In the genomic region with DNA sequence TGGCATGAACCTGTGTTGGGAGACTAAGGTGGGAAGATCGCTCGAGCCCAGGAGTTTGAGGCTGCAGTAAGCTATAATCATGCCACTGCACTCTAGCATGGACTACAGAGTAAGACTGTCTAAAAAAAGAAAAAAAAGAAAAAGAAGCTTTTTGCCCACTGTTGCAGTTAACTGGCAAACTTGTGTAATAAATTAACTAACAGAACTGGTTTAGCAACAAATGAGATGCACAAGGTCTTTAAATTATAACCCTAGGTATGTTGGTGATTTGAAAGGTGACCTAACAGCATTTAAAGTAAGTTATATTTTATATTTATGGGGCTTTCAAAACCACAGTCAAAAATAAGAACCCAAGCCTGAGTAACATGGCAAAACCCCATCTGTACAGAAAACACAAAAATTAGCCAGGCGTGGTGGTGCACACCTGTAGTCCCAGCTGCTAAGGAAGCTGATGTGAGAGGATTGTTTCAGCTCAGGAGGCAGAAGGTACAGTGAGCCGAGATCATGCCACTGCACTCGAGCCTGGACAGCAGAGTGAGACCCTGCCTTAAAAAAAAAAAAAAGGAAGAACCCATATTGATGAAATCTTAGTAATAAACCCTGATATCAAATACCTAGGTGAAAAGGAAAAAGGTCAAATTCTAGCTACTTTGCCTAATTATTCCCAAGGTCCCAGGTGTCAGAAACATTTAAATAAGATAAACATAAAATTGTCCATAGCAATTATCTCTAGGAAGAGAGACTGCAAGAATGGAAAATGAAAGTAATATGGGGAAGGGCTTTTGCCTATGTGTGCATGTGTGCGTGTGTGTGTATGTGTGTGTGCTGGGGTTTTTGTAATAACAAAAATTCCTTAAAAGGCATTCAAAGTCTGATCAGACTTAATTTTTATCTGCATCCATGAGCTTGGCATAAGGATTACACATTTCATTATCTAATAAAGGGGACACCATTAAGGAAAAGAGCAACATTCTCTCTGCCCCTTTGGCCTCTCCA, we compare ENCODE assay signal across 9 cellular contexts. TPM values are rescaled to one million over a fixed set of nuclear protein-coding genes. Genes with fewer than 3 reads are reported as not detected.
DNase-seq lines count a peak whose midpoint lies in the region; ATAC-seq and TF ChIP-seq lines count a peak whose summit lies in the region.
"Had no signal": no experiment of that assay in that cellular context is flagged by ENCODE, and none has a peak within 500 bp of the region (broad histone marks: within the 10 kb centered on the region; RNA-seq: fewer than 3 reads in every experiment).

No MANE protein-coding gene starts in this region.

- H3K79me2 ChIP-seq in OCI-LY3 (ENCODE audit: low read length), result no peaks in the 10 kb centered on the region

- H3K27me3 ChIP-seq in OCI-LY3 (ENCODE audit: low read depth, low read length) (no peaks in the 10 kb centered on the region), thyroid gland (no peaks in the 10 kb centered on the region)

- peak overlapping the region; percentile 83 for H3K27ac Mint-ChIP-seq in activated T-cell treated with anti-CD3 and anti-CD28 coated beads, Interleukin-2, amount 50 U/mL, for 72 hours
- H3K27ac Mint-ChIP-seq: progenitor cell of endocrine pancreas had no signal

- H3K9ac ChIP-seq in OCI-LY3 (ENCODE audit: low read length), result no peak overlapping the region

- H3K36me3 ChIP-seq in OCI-LY3 (replicated peaks; ENCODE audit: low read depth, low read length) (no peaks in the 10 kb centered on the region), thyroid gland (no peaks in the 10 kb centered on the region)

- no peak overlapping the region for H3K27ac ChIP-seq in OCI-LY3 (ENCODE audit: low read length)
- peak overlapping the region; percentile 82 to 88 (median 84) for H3K27ac ChIP-seq in thyroid gland

- H3K4me3 Mint-ChIP-seq in activated T-cell treated with anti-CD3 and anti-CD28 coated beads, Interleukin-2, amount 50 U/mL, for 72 hours, result peak overlapping the region; percentile 7 to 79

- TF ChIP-seq CTCF in OCI-LY3 (IDR thresholded peaks at IDR 0.05; ENCODE audit: low read depth, low read length) (no peak), thyroid gland (IDR thresholded peaks at IDR 0.05) (no peak)

- H3K4me3 ChIP-seq in OCI-LY3 (ENCODE audit: low read length), result 0 out of 2 replicates have a peak overlapping the region, but pooled peaks have one; percentile 8
- H3K4me3 ChIP-seq in thyroid gland (replicated peaks in 1 of 3), result no peak overlapping the region

- WGBS in thyroid gland, 2 donors, result 79 to 85% methylated on average over 6 of the region's 6 CpGs

- H3K27me3 Mint-ChIP-seq in activated T-cell treated with anti-CD3 and anti-CD28 coated beads, Interleukin-2, amount 50 U/mL, for 72 hours (ENCODE audit: low read depth), result no peaks in the 10 kb centered on the region
- H3K27me3 Mint-ChIP-seq: progenitor cell of endocrine pancreas had no signal

- no peak for TF ChIP-seq POLR2A in thyroid gland (IDR thresholded peaks at IDR 0.05)

- peaks cover 62% of the 10 kb centered on the region for H3K4me1 Mint-ChIP-seq in activated T-cell treated with anti-CD3 and anti-CD28 coated beads, Interleukin-2, amount 50 U/mL, for 72 hours (ENCODE audit: low read depth)

- H4K20me1 ChIP-seq in OCI-LY3 (ENCODE audit: insufficient read depth, low read length), result no peaks in the 10 kb centered on the region

- no peak for ATAC-seq in activated T-cell treated with anti-CD3 and anti-CD28 coated beads, Interleukin-2, amount 50 U/mL, for 72 hours (replicated peaks in 1 of 2)
- ATAC-seq in HG02973 (IDR thresholded peaks at IDR 0.05; ENCODE audit: unreplicated experiment), result no peak

- intact Hi-C loops in thyroid gland (cut with DNase I), result no loop called here

- H3K9me3 Mint-ChIP-seq in activated T-cell treated with anti-CD3 and anti-CD28 coated beads, Interleukin-2, amount 50 U/mL, for 72 hours, result no peaks in the 10 kb centered on the region

- H3K9me3 ChIP-seq in OCI-LY3 (ENCODE audit: insufficient read depth, low read length), result no peaks in the 10 kb centered on the region
- no peaks in the 10 kb centered on the region for H3K9me3 ChIP-seq in thyroid gland

- peaks cover 43% of the 10 kb centered on the region for H3K4me1 ChIP-seq in OCI-LY3 (ENCODE audit: low read length)
- H3K4me1 ChIP-seq in thyroid gland, result peaks cover 40 to 49% of the 10 kb centered on the region in 2 donors

- H3K36me3 Mint-ChIP-seq in activated T-cell treated with anti-CD3 and anti-CD28 coated beads, Interleukin-2, amount 50 U/mL, for 72 hours (ENCODE audit: insufficient read depth in 2 of 2), result no peaks in the 10 kb centered on the region

- no peak for DNase-seq in activated T-cell treated with anti-CD3 and anti-CD28 coated beads, Interleukin-2, amount 50 U/mL, for 72 hours
- DNase-seq in activated T-cell treated with anti-CD3 and anti-CD28 coated beads, Interleukin-2, amount 50 U/mL, for 48 hours, result no peak
- DNase-seq in fibroblast of peridontal ligament (ENCODE audit: extremely low read depth) (peak; percentile 47), thyroid gland (peak in 1 of 2 donors; percentile 36), NCI-H1930 (lab: John Stamatoyannopoulos, UW) (no peak), hepatic stellate cell (ENCODE audit: low spot score) (no peak)

- H2AFZ ChIP-seq in OCI-LY3 (ENCODE audit: low read depth, low read length), result no peak overlapping the region

- peak overlapping the region; percentile 36 for H3K4me2 ChIP-seq in OCI-LY3 (ENCODE audit: low read length)

RNA-seq across cellular contexts. Expression of gene SYNE2, which starts 15.4 kb away (rescaled TPM):
- total RNA-seq in activated T-cell treated with anti-CD3 and anti-CD28 coated beads, Interleukin-2, amount 50 U/mL, for 72 hours, result 10 to 100 TPM; 32.3 to 48.8 TPM
- 100 to 1,000 TPM; 314 to 379 (median 342) TPM for total RNA-seq in thyroid gland

Comparison
In these comparisons a context has a peak if more than half of its experiments do, and no peak if none do; other contexts are left out.
1. RNA of gene SYNE2, which starts 15.4 kb away (total RNA-seq): 314 to 379 TPM in thyroid gland; 32.3 to 48.8 TPM in activated T-cell treated with anti-CD3 and anti-CD28 coated beads, Interleukin-2, amount 50 U/mL, for 72 hours; every median in the first group is over 4 times any median in the second.